ENCODE assay signal across 26 cellular contexts in genomic region chr20:51118216-51118615, GRCh38.
"Had no signal": no experiment of that assay in that cellular context is flagged by ENCODE, and none has a peak within 500 bp of the region (broad histone marks: within the 10 kb centered on the region; RNA-seq: fewer than 3 reads in every experiment).

No MANE protein-coding gene starts in this region.

- DNase-seq: activated B cell treated with CpG ODN at 0.5 μM for 24 hours; activated CD4-positive, alpha-beta T cell treated with anti-CD3 and anti-CD28 coated beads for 36 hours; activated CD4-positive, alpha-beta T cell treated with anti-CD3 and anti-CD28 coated beads, Interleukin-2, amount 50 U/mL, for 4 hours; activated naive CD4-positive, alpha-beta T cell; activated T-cell treated with anti-CD3 and anti-CD28 coated beads for 4 hours; activated T-cell treated with anti-CD3 and anti-CD28 coated beads, Interleukin-2, amount 50 U/mL, for 72 hours; anterior cingulate cortex; dermis blood vessel endothelial cell; effector CD4-positive, alpha-beta T cell; foreskin fibroblast; heart left ventricle; hypothalamus; kidney glomerular epithelial cell; left lung; lower lobe of right lung; naive B cell; nephron progenitor cell; ovary; stimulated activated CD4-positive, alpha-beta T cell treated with anti-CD3 and anti-CD28 coated beads, Interleukin-4, amount 100 ng/mL, for 4 hours; stimulated activated CD8-positive, alpha-beta memory T cell treated with anti-CD3 and anti-CD28 coated beads, Interleukin-4, amount 100 ng/mL, for 48 hours; stimulated activated naive B cell treated with anti-CD40 and anti-IgM and Interleukin-4, amounts not matched to agents 10 μg/mL and 1 μg/mL and 100 μg/mL, for 72 hours; stomach; T-cell; tibial artery had no signal

- H3K27me3 ChIP-seq: ovary had no signal

- H3K4me3 ChIP-seq: heart left ventricle, left lung, lower lobe of right lung, ovary, skin epidermis, stomach, tibial artery had no signal

- H3K36me3 ChIP-seq: heart left ventricle, left lung, lower lobe of right lung, ovary, stomach, tibial artery had no signal

- H3K9me3 ChIP-seq: heart left ventricle, left lung, lower lobe of right lung, ovary, stomach, tibial artery had no signal

- H3K27ac ChIP-seq: heart left ventricle, left lung, lower lobe of right lung, ovary, skin epidermis, stomach, tibial artery had no signal

- ATAC-seq: activated CD4-positive, alpha-beta T cell treated with anti-CD3 and anti-CD28 coated beads for 36 hours; activated T-cell treated with anti-CD3 and anti-CD28 coated beads, Interleukin-2, amount 50 U/mL, for 72 hours; heart left ventricle; left lung; lower lobe of right lung; sciatic nerve; stimulated activated naive B cell treated with anti-CD40 and anti-IgM and Interleukin-4, amounts not matched to agents 10 μg/mL and 1 μg/mL and 100 μg/mL, for 72 hours; T-cell had no signal

- H3K4me1 ChIP-seq: heart left ventricle, left lung, tibial artery had no signal
